8 cellular contexts compared by ENCODE assay signal in genomic region chr9:37753489-37754190, GRCh38. TPM values are rescaled to one million over a fixed set of nuclear protein-coding genes. Genes with fewer than 3 reads are reported as not detected.
DNase-seq lines count a peak whose midpoint lies in the region; ATAC-seq and TF ChIP-seq lines count a peak whose summit lies in the region.

TRMT10B (plus strand) TSS chr9:37753805; CDS start chr9:37761932, 8,127 bp downstream.

- intact Hi-C loops in heart right ventricle (cut with DNase I) (loop anchor here in 5 of 10 donors (5.0 to 10.0 kb wide), 5 partner anchors 49 to 641 kb away; partner anchors contain the start of genes DCAF10 (in 3 of the 5), ALDH1B1 (in 1 of the 5) and SLC25A51 (in 1 of the 5)), posterior cingulate gyrus (cut with DNase I) (no loop called here)

- peak within 1 kb of the TSS; percentile 98 for H3K4me3 Mint-ChIP-seq in type B pancreatic cell

- H2AFZ ChIP-seq in MM.1S (ENCODE audit: low read length) (peak within 1 kb of the TSS; percentile 95), SU-DHL-6 (ENCODE audit: low read depth, low read length, severe bottlenecking) (peak within 1 kb of the TSS; percentile 90)

- peaks cover 5% of the 10 kb centered on the region for H3K27me3 Mint-ChIP-seq in type B pancreatic cell

- peaks cover 9% of the 10 kb centered on the region; the same call in 1 of the 2 replicates for H3K4me1 ChIP-seq in MM.1S (ENCODE audit: low read length)
- H3K4me1 ChIP-seq in adipocyte (ENCODE audit: control insufficient read depth, insufficient read depth, low read length), result peaks cover 8% of the 10 kb centered on the region
- H3K4me1 ChIP-seq in heart right ventricle, result peaks cover 0 to 14% (median 9%) of the 10 kb centered on the region in 9 donors

- peaks cover 9% of the 10 kb centered on the region for H3K79me2 ChIP-seq in MM.1S (ENCODE audit: low read length)
- no peaks in the 10 kb centered on the region; the same call in 1 of the 2 replicates for H3K79me2 ChIP-seq in SU-DHL-6 (ENCODE audit: insufficient read depth, low read length)

- DNase-seq in ELF-1 (ENCODE audit: low read depth, low spot score), result peak; percentile 65
- peak; percentile 73 for DNase-seq in H4 (ENCODE audit: low spot score)
- DNase-seq in MM.1S, result peak; percentile 81
- peak; percentile 81 for DNase-seq in adipocyte (ENCODE audit: low read depth)
- DNase-seq in heart right ventricle, result peak; percentile 68 to 71
- DNase-seq in posterior cingulate gyrus, result peak; percentile 53 to 93 (median 69)
- peak; percentile 76 for DNase-seq in type B pancreatic cell (ENCODE audit: extremely low spot score, unreplicated experiment)

- peak within 1 kb of the TSS; percentile 86 for H3K27ac Mint-ChIP-seq in type B pancreatic cell

- H3K4me3 ChIP-seq in MM.1S (ENCODE audit: low read length), result peak within 1 kb of the TSS; percentile 97
- H3K4me3 ChIP-seq in SU-DHL-6 (ENCODE audit: insufficient read depth, low read length, poor library complexity, severe bottlenecking), result peak within 1 kb of the TSS; percentile 82
- H3K4me3 ChIP-seq in adipocyte (ENCODE audit: low read length), result peak within 1 kb of the TSS; percentile 95
- peak within 1 kb of the TSS; percentile 45 to 95 (median 72) for H3K4me3 ChIP-seq in heart right ventricle

- TF ChIP-seq CTCF in MM.1S (IDR thresholded peaks at IDR 0.05; ENCODE audit: low read length) (no peak), SU-DHL-6 (IDR thresholded peaks at IDR 0.05; ENCODE audit: insufficient read depth, low read length, poor library complexity, severe bottlenecking) (no peak), heart right ventricle (IDR thresholded peaks at IDR 0.05) (no peak), type B pancreatic cell (conservative IDR thresholded peaks at IDR 0.05) (peak; percentile 52)

- no peaks in the 10 kb centered on the region for H4K20me1 ChIP-seq in MM.1S (ENCODE audit: insufficient read depth, low read length)
- no peaks in the 10 kb centered on the region for H4K20me1 ChIP-seq in SU-DHL-6 (ENCODE audit: low read depth, low read length)

- no peaks in the 10 kb centered on the region for H3K36me3 Mint-ChIP-seq in type B pancreatic cell

- H3K9me3 Mint-ChIP-seq in type B pancreatic cell, result no peaks in the 10 kb centered on the region

- H3K4me1 Mint-ChIP-seq in type B pancreatic cell (ENCODE audit: unreplicated experiment), result peaks cover 14% of the 10 kb centered on the region

- H3F3A ChIP-seq in MM.1S (ENCODE audit: insufficient read depth, low read length) (no peaks in the 10 kb centered on the region), SU-DHL-6 (ENCODE audit: insufficient read depth) (no peaks in the 10 kb centered on the region; the same call in 1 of the 2 replicates)

- peak; percentile 93 to 97 (median 96) for ATAC-seq in heart right ventricle

- H3K36me3 ChIP-seq in MM.1S (replicated peaks; ENCODE audit: insufficient read depth, low read length) (no peaks in the 10 kb centered on the region), SU-DHL-6 (ENCODE audit: low read length) (no peaks in the 10 kb centered on the region), adipocyte (ENCODE audit: control insufficient read depth, insufficient read depth, low read length, severe bottlenecking) (no peaks in the 10 kb centered on the region), heart right ventricle (peaks cover 0 to 8% (median 0%) of the 10 kb centered on the region in 9 donors)

- H3K9me2 ChIP-seq in MM.1S (replicated peaks; ENCODE audit: insufficient read depth, low read length) (no peaks in the 10 kb centered on the region), SU-DHL-6 (replicated peaks; ENCODE audit: insufficient read depth, low read length) (no peaks in the 10 kb centered on the region)

- peak within 1 kb of the TSS; percentile 71 for H3K9ac ChIP-seq in MM.1S (ENCODE audit: low read length)
- H3K9ac ChIP-seq in SU-DHL-6 (ENCODE audit: low read length), result peak within 1 kb of the TSS; percentile 78
- H3K9ac ChIP-seq in adipocyte (ENCODE audit: low read length), result peak within 1 kb of the TSS; percentile 93

- 3 to 4% methylated on average over 40 of the region's 40 CpGs for WGBS in heart right ventricle, 2 donors

- H3K27ac ChIP-seq in MM.1S (ENCODE audit: low read length) (no peak within 1 kb of the TSS), SU-DHL-6 (ENCODE audit: low read depth, low read length) (0 out of 2 replicates have a peak within 1 kb of the TSS, but pooled peaks have one; percentile 9), heart right ventricle (peak within 1 kb of the TSS in 9 of 10 donors; percentile 51 to 90 (median 84))

- H3K9me3 ChIP-seq in MM.1S (replicated peaks; ENCODE audit: insufficient read depth, low read length) (no peaks in the 10 kb centered on the region), SU-DHL-6 (ENCODE audit: insufficient read depth, low read length) (no peaks in the 10 kb centered on the region), adipocyte (ENCODE audit: control insufficient read depth, low read length) (no peaks in the 10 kb centered on the region), heart right ventricle (no peaks in the 10 kb centered on the region)

- H3K27me3 ChIP-seq in MM.1S (replicated peaks; ENCODE audit: insufficient read depth, low read length) (no peaks in the 10 kb centered on the region), SU-DHL-6 (ENCODE audit: low read length) (no peaks in the 10 kb centered on the region), adipocyte (replicated peaks; ENCODE audit: control insufficient read depth, insufficient read depth, low read length) (no peaks in the 10 kb centered on the region), heart right ventricle (no peaks in the 10 kb centered on the region)

- H3K4me2 ChIP-seq in MM.1S (ENCODE audit: low read depth, low read length) (peak within 1 kb of the TSS; percentile 68), SU-DHL-6 (ENCODE audit: low read depth, low read length, poor library complexity, severe bottlenecking) (peak within 1 kb of the TSS; percentile 70)

RNA-seq across cellular contexts. Expression of gene TRMT10B, which starts in this region (rescaled TPM):
- 1.3 and 1.5 TPM in 2 replicates for total RNA-seq in H4 (2014; rRNA removed; shearing (Covaris generic))
- 1 to 10 TPM; 2.6 to 6.5 (median 3.6) TPM for total RNA-seq in heart right ventricle
- 1 to 10 TPM; 3.0 to 5.9 TPM for polyA plus RNA-seq in heart right ventricle
- 8.8 and 9.1 TPM in 2 replicates for total RNA-seq in type B pancreatic cell (ENCODE audit: low replicate concordance)
